9 cellular contexts compared by ENCODE assay signal in genomic region chr3:157606392-157607197, GRCh38.
DNase-seq lines count a peak whose midpoint lies in the region; ATAC-seq and TF ChIP-seq lines count a peak whose summit lies in the region.
"Had no signal": no experiment of that assay in that cellular context is flagged by ENCODE, and none has a peak within 500 bp of the region (broad histone marks: within the 10 kb centered on the region; RNA-seq: fewer than 3 reads in every experiment).

No MANE protein-coding gene starts in this region.

- ATAC-seq in GM21619 (IDR thresholded peaks at IDR 0.05; ENCODE audit: unreplicated experiment) = peak; percentile 90
- ATAC-seq in aorta (ENCODE audit: low FRiP score) = peak; percentile 64

- no peaks in the 10 kb centered on the region for H3K9me3 Mint-ChIP-seq in glutamatergic neuron (ENCODE audit: unreplicated experiment)

- peak overlapping the region; percentile 22 for H3K27ac Mint-ChIP-seq in glutamatergic neuron (ENCODE audit: unreplicated experiment)

- peaks cover 6% of the 10 kb centered on the region for H3K4me1 Mint-ChIP-seq in glutamatergic neuron (ENCODE audit: low read depth, unreplicated experiment)

- no peaks in the 10 kb centered on the region for H3K27me3 Mint-ChIP-seq in glutamatergic neuron (ENCODE audit: unreplicated experiment)

- DNase-seq in G401 (ENCODE audit: low spot score) (peak; percentile 88), HuH-7.5 (ENCODE audit: low spot score) (peak; percentile 35), SJCRH30 (peak; percentile 49 to 63), glutamatergic neuron (peak; percentile 86), prostate gland (ENCODE audit: low spot score) (peak; percentile 10), aorta (peak; percentile 62 to 80)
- DNase-seq in activated naive CD4-positive, alpha-beta T cell (lab: John Stamatoyannopoulos, UW) = peak in 3 of 4 experiments; percentile 26 to 43 (median 29)

- in situ Hi-C loops in G401 (cut with HindIII; ENCODE audit: low sequenced_read_pairs) = no loop called here

- no peak overlapping the region for H3K4me3 ChIP-seq in SJCRH30
- no peak overlapping the region for H3K4me3 ChIP-seq in prostate gland
- H3K4me3 ChIP-seq in aorta (ENCODE audit: low read length in 2 of 2) = no peak overlapping the region

- H3K4me3 Mint-ChIP-seq in glutamatergic neuron (ENCODE audit: unreplicated experiment) = no peak overlapping the region

- no peaks in the 10 kb centered on the region for H3K9me3 ChIP-seq in SJCRH30 (replicated peaks)
- H3K9me3 ChIP-seq in prostate gland = no peaks in the 10 kb centered on the region
- no peaks in the 10 kb centered on the region for H3K9me3 ChIP-seq in aorta (ENCODE audit: control insufficient read depth, low read length)
- H3K9me3 ChIP-seq: neutrophil had no signal

- peaks cover 6% of the 10 kb centered on the region for H3K36me3 Mint-ChIP-seq in glutamatergic neuron (ENCODE audit: unreplicated experiment)

- H3K4me1 ChIP-seq in SJCRH30 = no peaks in the 10 kb centered on the region
- H3K4me1 ChIP-seq in prostate gland (replicated peaks) = no peaks in the 10 kb centered on the region
- H3K4me1 ChIP-seq in aorta (ENCODE audit: control insufficient read depth in 1 of 2, insufficient read depth in 2 of 2, low read length in 2 of 2) = no peaks in the 10 kb centered on the region

- TF ChIP-seq CTCF in glutamatergic neuron (IDR thresholded peaks at IDR 0.05; ENCODE audit: partially characterized antibody, unreplicated experiment) = peak; percentile 90
- peak in 2 of 4 experiments; percentile 31 to 46 for TF ChIP-seq CTCF in prostate gland (IDR thresholded peaks at IDR 0.05)

- 31% methylated on average over 10 of the region's 10 CpGs for WGBS in prostate gland
- WGBS in aorta, 2 donors = 29 to 32% methylated on average over 10 of the region's 10 CpGs

- H3K27me3 ChIP-seq in SJCRH30 = no peaks in the 10 kb centered on the region
- no peaks in the 10 kb centered on the region for H3K27me3 ChIP-seq in prostate gland (replicated peaks; ENCODE audit: insufficient read depth)
- H3K27me3 ChIP-seq in aorta (ENCODE audit: control insufficient read depth in 1 of 2, insufficient read depth in 2 of 2, low read length in 1 of 2) = no peaks in the 10 kb centered on the region

- intact Hi-C loops in prostate gland (cut with DNase I) = no loop called here
- intact Hi-C loops in aorta (cut with DNase I) = no loop called here

- H3K36me3 ChIP-seq in SJCRH30 (no peaks in the 10 kb centered on the region), prostate gland (no peaks in the 10 kb centered on the region), aorta (ENCODE audit: control insufficient read depth in 1 of 2, insufficient read depth in 2 of 2, low read length in 1 of 2) (no peaks in the 10 kb centered on the region)
- H3K36me3 ChIP-seq: neutrophil had no signal

- no peak overlapping the region for H3K27ac ChIP-seq in SJCRH30
- no peak overlapping the region for H3K27ac ChIP-seq in prostate gland
- H3K27ac ChIP-seq in aorta (ENCODE audit: low read depth in 1 of 2, low read length in 2 of 2) = no peak overlapping the region
- H3K27ac ChIP-seq: neutrophil had no signal

- no peak for TF ChIP-seq POLR2A in prostate gland (IDR thresholded peaks at IDR 0.05)

Comparison
In these comparisons a context has a peak if more than half of its experiments do, and no peak if none do; other contexts are left out.
1. DNase-seq: peak in every context shown above with its lines; median percentile 88 in G401; 86 in glutamatergic neuron; 71 in aorta; 56 in SJCRH30; 35 in HuH-7.5; 29 in activated naive CD4-positive, alpha-beta T cell; 10 in prostate gland.